In the genomic region with DNA sequence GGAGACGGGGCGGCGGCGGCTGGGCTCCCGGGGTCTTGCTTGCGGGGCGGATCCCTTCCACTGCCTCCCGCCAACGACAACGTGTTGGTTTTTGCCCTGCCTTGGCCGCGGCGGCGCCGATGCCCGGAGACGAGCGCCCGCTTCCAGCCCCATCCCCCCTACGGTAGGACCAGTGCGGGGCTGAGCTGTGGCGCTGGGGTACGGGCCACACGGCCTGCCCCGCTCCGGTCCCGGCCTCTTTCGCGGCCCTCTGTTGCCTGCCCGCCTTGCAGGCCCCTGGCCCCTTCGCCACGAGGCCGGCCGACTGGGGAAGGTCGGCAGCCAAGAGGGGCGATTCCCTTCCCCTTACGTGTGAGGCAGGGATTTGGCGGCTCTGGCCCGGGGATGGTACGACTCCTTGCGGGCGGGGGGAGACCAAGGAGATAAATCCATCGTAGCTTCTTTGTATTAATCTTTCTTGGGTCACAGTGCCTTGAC, we compare ENCODE assay signal across 7 cellular contexts. TPM values are rescaled to one million over a fixed set of nuclear protein-coding genes. Genes with fewer than 3 reads are reported as not detected.
DNase-seq lines count a peak whose midpoint lies in the region; FAIRE-seq and TF ChIP-seq lines count a peak whose summit lies in the region.

No MANE protein-coding gene starts in this region.

- peak overlapping the region; percentile 90 for H3K4me3 Mint-ChIP-seq in type B pancreatic cell

- peaks cover 16% of the 10 kb centered on the region for H3K36me3 Mint-ChIP-seq in type B pancreatic cell

- peak overlapping the region; percentile 69 for H3K4me3 ChIP-seq in fibroblast of the aortic adventitia (ENCODE audit: low read depth, low read length)
- H3K4me3 ChIP-seq in neural cell (ENCODE audit: low read length) = peak overlapping the region; percentile 98

- H3K9ac ChIP-seq in neural cell (ENCODE audit: low read length) = peak overlapping the region; percentile 98

- TF ChIP-seq POLR2A in GM12892 (IDR thresholded peaks at IDR 0.05; ENCODE audit: low read depth, low read length) = no peak

- no peaks in the 10 kb centered on the region for H3K9me2 ChIP-seq in neural cell (ENCODE audit: insufficient read depth, low read length)

- no peaks in the 10 kb centered on the region for H3K27me3 ChIP-seq in neural cell (ENCODE audit: insufficient read depth, low read depth, low read length)

- TF ChIP-seq CTCF in fibroblast of the aortic adventitia (IDR thresholded peaks at IDR 0.05; ENCODE audit: insufficient read depth, low read length) (peak; percentile 22), neural cell (IDR thresholded peaks at IDR 0.05; ENCODE audit: poor library complexity, severe bottlenecking) (no peak), type B pancreatic cell (conservative IDR thresholded peaks at IDR 0.05) (no peak)

- H3K27me3 Mint-ChIP-seq in type B pancreatic cell = no peaks in the 10 kb centered on the region

- H3F3A ChIP-seq in neural cell (ENCODE audit: insufficient read depth, low read length, poor library complexity, severe bottlenecking) = no peaks in the 10 kb centered on the region

- TF ChIP-seq RAD21 in neural cell (conservative IDR thresholded peaks at IDR 0.05) = no peak

- peak overlapping the region; percentile 95 for H3K4me2 ChIP-seq in neural cell (ENCODE audit: low read length)

- peak overlapping the region; percentile 96 for H3K27ac Mint-ChIP-seq in type B pancreatic cell

- H4K20me1 ChIP-seq in neural cell (ENCODE audit: insufficient read depth) = peaks cover 4% of the 10 kb centered on the region

- TF ChIP-seq EP300 in neural cell (conservative IDR thresholded peaks at IDR 0.05; ENCODE audit: poor library complexity, severe bottlenecking) = no peak

- FAIRE-seq in GM12892 (lab: Jason Lieb, UNC) = no peak

- DNase-seq in GM12892 (ENCODE audit: insufficient read length) (peak; percentile 32), HCEC 1CT (peak; percentile 40), NCI-H1930 (lab: John Stamatoyannopoulos, UW) (peak; percentile 35 to 49), fibroblast of the aortic adventitia (ENCODE audit: low read depth) (peak; percentile 48), type B pancreatic cell (ENCODE audit: extremely low spot score, unreplicated experiment) (peak; percentile 74)
- peak; percentile 15 to 26 for DNase-seq in activated T-helper 1 cell treated with anti-CD3 and anti-CD28 coated beads, Interleukin-2, amount 50 U/mL, for 16 hours (ENCODE audit: low read depth in 1 of 2, low spot score in 1 of 2)

- H3K9me3 Mint-ChIP-seq in type B pancreatic cell = no peaks in the 10 kb centered on the region

- peak overlapping the region; percentile 77 for H2AFZ ChIP-seq in neural cell (ENCODE audit: low read depth, low read length)

- no peaks in the 10 kb centered on the region for H3K9me3 ChIP-seq in neural cell (ENCODE audit: low read length)

- H3K36me3 ChIP-seq in neural cell (ENCODE audit: insufficient read depth, low read length) = no peaks in the 10 kb centered on the region

- H3K4me1 Mint-ChIP-seq in type B pancreatic cell (ENCODE audit: unreplicated experiment) = peaks cover 30% of the 10 kb centered on the region

- H3K27ac ChIP-seq in neural cell (ENCODE audit: low read length) = peak overlapping the region; percentile 92

- H3K79me2 ChIP-seq in neural cell (replicated peaks; ENCODE audit: insufficient read depth, low read length) = peaks cover 52% of the 10 kb centered on the region

TF ChIP-seq in neural cell, 6 proteins besides CTCF, POLR2A, EP300 and RAD21:
- TF ChIP-seq MXI1 (conservative IDR thresholded peaks at IDR 0.05; ENCODE audit: poor library complexity, severe bottlenecking) (no peak), EZH2 (IDR thresholded peaks at IDR 0.05; ENCODE audit: borderline replicate concordance, insufficient read depth, low read length, poor library complexity, severe bottlenecking) (no peak), POLR2AphosphoS5 (IDR thresholded peaks at IDR 0.05) (no peak), SMC3 (conservative IDR thresholded peaks at IDR 0.05; ENCODE audit: poor library complexity) (no peak), TAF1 (IDR thresholded peaks at IDR 0.05; ENCODE audit: low read depth) (no peak)
- TF ChIP-seq, protein P1, sequence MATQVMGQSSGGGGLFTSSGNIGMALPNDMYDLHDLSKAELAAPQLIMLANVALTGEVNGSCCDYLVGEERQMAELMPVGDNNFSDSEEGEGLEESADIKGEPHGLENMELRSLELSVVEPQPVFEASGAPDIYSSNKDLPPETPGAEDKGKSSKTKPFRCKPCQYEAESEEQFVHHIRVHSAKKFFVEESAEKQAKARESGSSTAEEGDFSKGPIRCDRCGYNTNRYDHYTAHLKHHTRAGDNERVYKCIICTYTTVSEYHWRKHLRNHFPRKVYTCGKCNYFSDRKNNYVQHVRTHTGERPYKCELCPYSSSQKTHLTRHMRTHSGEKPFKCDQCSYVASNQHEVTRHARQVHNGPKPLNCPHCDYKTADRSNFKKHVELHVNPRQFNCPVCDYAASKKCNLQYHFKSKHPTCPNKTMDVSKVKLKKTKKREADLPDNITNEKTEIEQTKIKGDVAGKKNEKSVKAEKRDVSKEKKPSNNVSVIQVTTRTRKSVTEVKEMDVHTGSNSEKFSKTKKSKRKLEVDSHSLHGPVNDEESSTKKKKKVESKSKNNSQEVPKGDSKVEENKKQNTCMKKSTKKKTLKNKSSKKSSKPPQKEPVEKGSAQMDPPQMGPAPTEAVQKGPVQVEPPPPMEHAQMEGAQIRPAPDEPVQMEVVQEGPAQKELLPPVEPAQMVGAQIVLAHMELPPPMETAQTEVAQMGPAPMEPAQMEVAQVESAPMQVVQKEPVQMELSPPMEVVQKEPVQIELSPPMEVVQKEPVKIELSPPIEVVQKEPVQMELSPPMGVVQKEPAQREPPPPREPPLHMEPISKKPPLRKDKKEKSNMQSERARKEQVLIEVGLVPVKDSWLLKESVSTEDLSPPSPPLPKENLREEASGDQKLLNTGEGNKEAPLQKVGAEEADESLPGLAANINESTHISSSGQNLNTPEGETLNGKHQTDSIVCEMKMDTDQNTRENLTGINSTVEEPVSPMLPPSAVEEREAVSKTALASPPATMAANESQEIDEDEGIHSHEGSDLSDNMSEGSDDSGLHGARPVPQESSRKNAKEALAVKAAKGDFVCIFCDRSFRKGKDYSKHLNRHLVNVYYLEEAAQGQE (IDR thresholded peaks at IDR 0.05; ENCODE audit: borderline replicate concordance) = no peak
TF ChIP-seq in neural cell: peak in this region for 0.

RNA-seq across cellular contexts. Expression of a gene that starts 0.5 kb away (rescaled TPM):
- 222 TPM for polyA plus RNA-seq in GM12892 (2012; ENCODE audit: missing spikeins)
- 198 and 225 TPM in 2 replicates for total RNA-seq in fibroblast of the aortic adventitia (ENCODE audit: low replicate concordance)
- 170 and 180 TPM in 2 replicates for polyA plus RNA-seq in neural cell
- 150 and 155 TPM in 2 replicates for polyA minus RNA-seq in neural cell
- 250 and 251 TPM in 2 replicates for total RNA-seq in type B pancreatic cell (ENCODE audit: low replicate concordance)

RNA-seq across cellular contexts. Expression of a gene that starts 35.2 kb away (rescaled TPM):
- polyA plus RNA-seq in GM12892 (2012; ENCODE audit: missing spikeins) = 160 TPM
- total RNA-seq in fibroblast of the aortic adventitia (ENCODE audit: low replicate concordance) (0.18 TPM in 1 of 2 replicates, not detected in the other), type B pancreatic cell (ENCODE audit: low replicate concordance) (0.24 and 0.89 TPM in 2 replicates)
- polyA plus RNA-seq in neural cell = 2.6 and 3.7 TPM in 2 replicates
- 0.69 TPM in 1 of 2 replicates, not detected in the other for polyA minus RNA-seq in neural cell

Comparison
In these comparisons a context has a peak if more than half of its experiments do, and no peak if none do; other contexts are left out.
1. Peak in every context shown above with its lines: DNase-seq, H3K4me3 ChIP-seq and H3K27ac ChIP-seq.
2. DNase-seq: peak in every context shown above with its lines; median percentile 74 in type B pancreatic cell; 48 in fibroblast of the aortic adventitia; 42 in NCI-H1930; 40 in HCEC 1CT; 32 in GM12892; 20 in activated T-helper 1 cell treated with anti-CD3 and anti-CD28 coated beads, Interleukin-2, amount 50 U/mL, for 16 hours.